18 cellular contexts compared by ENCODE assay signal in genomic region chr11:102761646-102762238, GRCh38. TPM values are rescaled to one million over a fixed set of nuclear protein-coding genes. Genes with fewer than 3 reads are reported as not detected.
DNase-seq lines count a peak whose midpoint lies in the region; ATAC-seq, FAIRE-seq and TF ChIP-seq lines count a peak whose summit lies in the region.
"Had no signal": no experiment of that assay in that cellular context is flagged by ENCODE, and none has a peak within 500 bp of the region (broad histone marks: within the 10 kb centered on the region; RNA-seq: fewer than 3 reads in every experiment).

No MANE protein-coding gene starts in this region.

- FAIRE-seq in A549 (lab: Jason Lieb, UNC), result no peak

- DNase-seq in A549 (ENCODE audit: low read depth in 1 of 2, low spot score in 1 of 2) (no peak), HFFc6 (peak; percentile 8), brain microvascular endothelial cell (peak; percentile 53), islet precursor cell (peak; percentile 74), NCI-H526 (lab: John Stamatoyannopoulos, UW) (no peak), G401 (ENCODE audit: low spot score) (no peak)
- no peak for DNase-seq in activated CD8-positive, alpha-beta memory T cell treated with anti-CD3 and anti-CD28 coated beads, Interleukin-2, amount 10 ng/mL, durations not matched to agents 7 days and 5 days
- DNase-seq: activated CD8-positive, alpha-beta T cell treated with anti-CD3 and anti-CD28 coated beads, Interleukin-2, amount 10 ng/mL, durations not matched to agents 7 days and 5 days; activated gamma-delta T cell; Calu3; hippocampal formation; lower lobe of right lung; MG63; NCI-H2081; SHP77; substantia nigra had no signal

- in situ Hi-C loops in brain microvascular endothelial cell (cut with HindIII; ENCODE audit: low pct_ligation_motif_present, low sequenced_read_pairs) (no loop called here), G401 (cut with HindIII; ENCODE audit: low sequenced_read_pairs) (no loop called here)

- H3K27ac Mint-ChIP-seq in HFFc6, result no peak overlapping the region
- no peak overlapping the region for H3K27ac Mint-ChIP-seq in activated CD8-positive, alpha-beta memory T cell treated with anti-CD3 and anti-CD28 coated beads, Interleukin-2, amount 10 ng/mL, durations not matched to agents 7 days and 5 days
- H3K27ac Mint-ChIP-seq: activated CD8-positive, alpha-beta T cell treated with anti-CD3 and anti-CD28 coated beads, Interleukin-2, amount 10 ng/mL, durations not matched to agents 7 days and 5 days had no signal

- TF ChIP-seq POLR2A in A549 (IDR thresholded peaks at IDR 0.05; ENCODE audit: low read length), result no peak

- peaks cover 53% of the 10 kb centered on the region for H3K4me1 Mint-ChIP-seq in HFFc6 (ENCODE audit: low read depth)
- H3K4me1 Mint-ChIP-seq in activated CD8-positive, alpha-beta memory T cell treated with anti-CD3 and anti-CD28 coated beads, Interleukin-2, amount 10 ng/mL, durations not matched to agents 7 days and 5 days, result peaks cover 2% of the 10 kb centered on the region

- H3K27me3 Mint-ChIP-seq in HFFc6 (ENCODE audit: insufficient read depth), result peaks cover 21% of the 10 kb centered on the region
- H3K27me3 Mint-ChIP-seq in activated CD8-positive, alpha-beta memory T cell treated with anti-CD3 and anti-CD28 coated beads, Interleukin-2, amount 10 ng/mL, durations not matched to agents 7 days and 5 days, result no peaks in the 10 kb centered on the region

- WGBS in A549 (ENCODE audit: missing lambda C conversion rate), result 51% methylated on average over 4 of the region's 4 CpGs

- CTCF ChIA-PET in A549 (lab: Yijun Ruan, JAX), result interaction anchor here (0.6 to 1.8 kb wide), 5 partner anchors 8 to 179 kb away, joined by 3 to 5 read pairs (median 3); no protein-coding TSS in a partner anchor
- CTCF ChIA-PET in activated CD8-positive, alpha-beta memory T cell treated with anti-CD3 and anti-CD28 coated beads, Interleukin-2, amount 10 ng/mL, durations not matched to agents 7 days and 5 days (lab: Charles Lee), result interaction anchor here (0.7 kb wide), 2 partner anchors 9 to 31 kb away, joined by 3 to 6 read pairs; no protein-coding TSS in a partner anchor

- TF ChIP-seq CTCF in A549 (IDR thresholded peaks at IDR 0.05) (no peak), HFFc6 (IDR thresholded peaks at IDR 0.05) (no peak), brain microvascular endothelial cell (IDR thresholded peaks at IDR 0.05; ENCODE audit: low read depth, low read length, missing control alignments) (no peak)

- no peaks in the 10 kb centered on the region for H3K36me3 ChIP-seq in brain microvascular endothelial cell (replicated peaks)
- H3K36me3 ChIP-seq: breast epithelium, lower lobe of right lung, MG63 had no signal

- H3K9me3 ChIP-seq in A549, result no peaks in the 10 kb centered on the region
- H3K9me3 ChIP-seq: breast epithelium, lower lobe of right lung, MG63 had no signal

- POLR2A ChIA-PET in A549 (lab: Yijun Ruan, JAX), result no interaction called here

- peak overlapping the region; percentile 64 for H3K4me2 ChIP-seq in A549

- no peak for TF ChIP-seq RAD21 in A549 (conservative IDR thresholded peaks at IDR 0.05 in 1 of 2, IDR thresholded peaks at IDR 0.05 in 1 of 2)

- H3K27ac ChIP-seq in A549 (peak overlapping the region; percentile 42 to 65; a peak in 5 of 6 replicates), brain microvascular endothelial cell (peak overlapping the region; percentile 67)
- H3K27ac ChIP-seq: breast epithelium, lower lobe of right lung had no signal

- peak overlapping the region; percentile 2; the same call in 1 of the 2 replicates for H3K4me3 Mint-ChIP-seq in HFFc6
- H3K4me3 Mint-ChIP-seq in activated CD8-positive, alpha-beta memory T cell treated with anti-CD3 and anti-CD28 coated beads, Interleukin-2, amount 10 ng/mL, durations not matched to agents 7 days and 5 days, result no peak overlapping the region
- H3K4me3 Mint-ChIP-seq: activated CD8-positive, alpha-beta T cell treated with anti-CD3 and anti-CD28 coated beads, Interleukin-2, amount 10 ng/mL, durations not matched to agents 7 days and 5 days had no signal

- peaks cover 52% of the 10 kb centered on the region for H3K4me1 ChIP-seq in A549
- H3K4me1 ChIP-seq: breast epithelium, lower lobe of right lung had no signal

- ATAC-seq in A549, result peak in 1 of 2 experiments; percentile 74; a peak in 3 of 6 replicates
- ATAC-seq in activated CD8-positive, alpha-beta memory T cell treated with anti-CD3 and anti-CD28 coated beads, Interleukin-2, amount 10 ng/mL, durations not matched to agents 7 days and 5 days, result no peak
- ATAC-seq in GM18868 (IDR thresholded peaks at IDR 0.05; ENCODE audit: unreplicated experiment), result no peak
- ATAC-seq: activated CD8-positive, alpha-beta T cell treated with anti-CD3 and anti-CD28 coated beads, Interleukin-2, amount 10 ng/mL, durations not matched to agents 7 days and 5 days had no signal

- TF ChIP-seq EP300 in A549 (IDR thresholded peaks at IDR 0.05), result no peak

- H3K4me3 ChIP-seq in A549, result no peak overlapping the region
- H3K4me3 ChIP-seq in brain microvascular endothelial cell (ENCODE audit: low read depth, low read length), result no peak overlapping the region
- H3K4me3 ChIP-seq: breast epithelium, lower lobe of right lung, MG63 had no signal

- H3K36me3 Mint-ChIP-seq in HFFc6 (ENCODE audit: low read depth), result no peaks in the 10 kb centered on the region
- H3K36me3 Mint-ChIP-seq in activated CD8-positive, alpha-beta memory T cell treated with anti-CD3 and anti-CD28 coated beads, Interleukin-2, amount 10 ng/mL, durations not matched to agents 7 days and 5 days, result no peaks in the 10 kb centered on the region

- H3K9me3 Mint-ChIP-seq in HFFc6, result no peaks in the 10 kb centered on the region
- H3K9me3 Mint-ChIP-seq in activated CD8-positive, alpha-beta memory T cell treated with anti-CD3 and anti-CD28 coated beads, Interleukin-2, amount 10 ng/mL, durations not matched to agents 7 days and 5 days (ENCODE audit: low read depth), result no peaks in the 10 kb centered on the region

- H3K27me3 ChIP-seq in brain microvascular endothelial cell (replicated peaks), result no peaks in the 10 kb centered on the region
- H3K27me3 ChIP-seq: breast epithelium had no signal

TF ChIP-seq in A549, 52 proteins besides CTCF, POLR2A, EP300 and RAD21 (continues in another document):
- TF ChIP-seq E2F6 (IDR thresholded peaks at IDR 0.05; ENCODE audit: borderline replicate concordance, low read depth), result no peak
- no peak for TF ChIP-seq HDAC2 (IDR thresholded peaks at IDR 0.05)
- no peak for TF ChIP-seq CHD2 (IDR thresholded peaks at IDR 0.05; ENCODE audit: low read length, partially characterized antibody)
- no peak for TF ChIP-seq MAFK (IDR thresholded peaks at IDR 0.05; ENCODE audit: partially characterized antibody)

RNA-seq across cellular contexts. Expression of gene MMP10, which starts 18.7 kb away (rescaled TPM):
- polyA plus RNA-seq in A549 (2011; rRNA removed), result 1.5 and 2.0 TPM in 2 replicates
- 0.03 and 0.04 TPM in 2 replicates for polyA plus RNA-seq in A549 (2012; cell fraction: cytosol; rRNA removed)
- polyA plus RNA-seq in A549 (2012; cell fraction: nucleus; rRNA removed), result 0.05 TPM in 2 replicates
- polyA plus RNA-seq in A549 (2017; fragmentation: RNase III; extraction: RNeasy Plus Mini Kit Qiagen cat#74134 plus additional on column Dnase treatment), result 0.13 to 0.17 TPM (median 0.13 TPM) in 3 replicates
- 0.44 and 0.95 TPM in 2 replicates for polyA minus RNA-seq in A549 (2011; rRNA and poly(A)+ RNA removed)
- total RNA-seq in HFFc6 (2021; fragmentation: NEBNext Ultra II Directional; extraction: Animal tissue kit (Norgen Biotek cat#: 25700)), result 1 to 10 TPM in 4 of 6 experiments, under 1 TPM in 2; 0.33 to 3.9 (median 1.1) TPM
- total RNA-seq in activated CD8-positive, alpha-beta memory T cell treated with anti-CD3 and anti-CD28 coated beads, Interleukin-2, amount 10 ng/mL, durations not matched to agents 7 days and 5 days, result under 1 TPM in 1 of 2 experiments, not detected in 1; 0.33 TPM
- total RNA-seq in G401 (2014; rRNA removed; shearing (Covaris generic)), result 42.3 and 45.3 TPM in 2 replicates
- total RNA-seq: activated CD8-positive, alpha-beta T cell treated with anti-CD3 and anti-CD28 coated beads, Interleukin-2, amount 10 ng/mL, durations not matched to agents 7 days and 5 days; Calu3; lower lobe of right lung had no signal

RNA-seq across cellular contexts. Expression of gene MMP1, which starts 36.2 kb away (rescaled TPM):
- 0.12 and 0.42 TPM in 2 replicates for polyA plus RNA-seq in A549 (2011; rRNA removed)
- polyA plus RNA-seq in A549 (2012; cell fraction: cytosol; rRNA removed), result not detected in 2 replicates
- not detected in 2 replicates for polyA plus RNA-seq in A549 (2012; cell fraction: nucleus; rRNA removed)
- 0.06 TPM in 1 of 3 replicates, not detected in the others for polyA plus RNA-seq in A549 (2017; fragmentation: RNase III; extraction: RNeasy Plus Mini Kit Qiagen cat#74134 plus additional on column Dnase treatment)
- polyA minus RNA-seq in A549 (2011; rRNA and poly(A)+ RNA removed), result 0.17 TPM in 1 of 2 replicates, not detected in the other
- 1,000 to 10,000 TPM in 4 of 6 experiments, 100 to 1,000 TPM in 2; 523 to 1,218 (median 1,082) TPM for total RNA-seq in HFFc6 (2021; fragmentation: NEBNext Ultra II Directional; extraction: Animal tissue kit (Norgen Biotek cat#: 25700))
- total RNA-seq in activated CD8-positive, alpha-beta memory T cell treated with anti-CD3 and anti-CD28 coated beads, Interleukin-2, amount 10 ng/mL, durations not matched to agents 7 days and 5 days, result not detected
- 17.7 and 21.5 TPM in 2 replicates for total RNA-seq in G401 (2014; rRNA removed; shearing (Covaris generic))
- total RNA-seq: activated CD8-positive, alpha-beta T cell treated with anti-CD3 and anti-CD28 coated beads, Interleukin-2, amount 10 ng/mL, durations not matched to agents 7 days and 5 days; breast epithelium had no signal

RNA-seq across cellular contexts. Expression of gene MMP8, which starts 37.0 kb away (rescaled TPM):
- polyA plus RNA-seq in A549 (2011; rRNA removed) (not detected in 2 replicates), A549 (2017; fragmentation: RNase III; extraction: RNeasy Plus Mini Kit Qiagen cat#74134 plus additional on column Dnase treatment) (not detected in 3 replicates)
- not detected in 2 replicates for polyA plus RNA-seq in A549 (2012; cell fraction: cytosol; rRNA removed)
- polyA plus RNA-seq in A549 (2012; cell fraction: nucleus; rRNA removed), result not detected in 2 replicates
- not detected in 2 replicates for polyA minus RNA-seq in A549 (2011; rRNA and poly(A)+ RNA removed)
- not detected for total RNA-seq in HFFc6 (2021; fragmentation: NEBNext Ultra II Directional; extraction: Animal tissue kit (Norgen Biotek cat#: 25700))
- not detected for total RNA-seq in activated CD8-positive, alpha-beta memory T cell treated with anti-CD3 and anti-CD28 coated beads, Interleukin-2, amount 10 ng/mL, durations not matched to agents 7 days and 5 days
- 0.03 TPM in 1 of 2 replicates, not detected in the other for total RNA-seq in G401 (2014; rRNA removed; shearing (Covaris generic))
- total RNA-seq: activated CD8-positive, alpha-beta T cell treated with anti-CD3 and anti-CD28 coated beads, Interleukin-2, amount 10 ng/mL, durations not matched to agents 7 days and 5 days; Calu3 had no signal

RNA-seq across cellular contexts. Expression of gene MMP27, which starts 56.2 kb away (rescaled TPM):
- not detected in 2 replicates for polyA plus RNA-seq in A549 (2011; rRNA removed)
- polyA plus RNA-seq in A549 (2012; cell fraction: cytosol; rRNA removed), result not detected in 2 replicates
- polyA plus RNA-seq in A549 (2012; cell fraction: nucleus; rRNA removed), result not detected in 2 replicates
- not detected in 3 replicates for polyA plus RNA-seq in A549 (2017; fragmentation: RNase III; extraction: RNeasy Plus Mini Kit Qiagen cat#74134 plus additional on column Dnase treatment)
- not detected in 2 replicates for polyA minus RNA-seq in A549 (2011; rRNA and poly(A)+ RNA removed)
- total RNA-seq in HFFc6 (2021; fragmentation: NEBNext Ultra II Directional; extraction: Animal tissue kit (Norgen Biotek cat#: 25700)), result not detected
- not detected for total RNA-seq in activated CD8-positive, alpha-beta memory T cell treated with anti-CD3 and anti-CD28 coated beads, Interleukin-2, amount 10 ng/mL, durations not matched to agents 7 days and 5 days
- total RNA-seq in G401 (2014; rRNA removed; shearing (Covaris generic)), result not detected in 2 replicates
- total RNA-seq: activated CD8-positive, alpha-beta T cell treated with anti-CD3 and anti-CD28 coated beads, Interleukin-2, amount 10 ng/mL, durations not matched to agents 7 days and 5 days; Calu3; lower lobe of right lung had no signal

Comparison
In these comparisons a context has a peak if more than half of its experiments do, and no peak if none do; other contexts are left out.
1. DNase-seq: peak in HFFc6 (single experiment), brain microvascular endothelial cell (single experiment) and islet precursor cell (single experiment); none in A549 (0 of 2), activated CD8-positive, alpha-beta memory T cell treated with anti-CD3 and anti-CD28 coated beads, Interleukin-2, amount 10 ng/mL, durations not matched to agents 7 days and 5 days (single experiment), NCI-H526 (0 of 2) and G401 (single experiment).
2. RNA of gene MMP1, which starts 36.2 kb away (total RNA-seq): 523 to 1,218 TPM in HFFc6; 17.7 to 21.5 TPM in G401 and not detected in activated CD8-positive, alpha-beta memory T cell treated with anti-CD3 and anti-CD28 coated beads, Interleukin-2, amount 10 ng/mL, durations not matched to agents 7 days and 5 days; every median in the first group is over 10 times any median in the second.